In genomic region chr11:8375932-8376331, GRCh38 we compare ENCODE assay signal across 33 cellular contexts.
"Had no signal": no experiment of that assay in that cellular context is flagged by ENCODE, and none has a peak within 500 bp of the region (broad histone marks: within the 10 kb centered on the region; RNA-seq: fewer than 3 reads in every experiment).

No MANE protein-coding gene starts in this region.

- DNase-seq: activated CD4-positive, alpha-beta T cell treated with anti-CD3 and anti-CD28 coated beads for 36 hours; activated CD4-positive, alpha-beta T cell treated with anti-CD3 and anti-CD28 coated beads, Interleukin-2, amount 10 ng/mL, durations not matched to agents 7 days and 5 days; activated CD4-positive, alpha-beta T cell treated with anti-CD3 and anti-CD28 coated beads, Interleukin-2, amount 50 U/mL, for 48 hours; activated CD8-positive, alpha-beta T cell treated with anti-CD3 and anti-CD28 coated beads, Interleukin-2, amount 10 ng/mL, durations not matched to agents 7 days and 5 days; activated gamma-delta T cell treated with Interleukin-2 at 50 U/mL for 16 hours; activated naive CD4-positive, alpha-beta T cell treated with anti-CD3 and anti-CD28 coated beads for 36 hours; activated T-cell treated with anti-CD3 and anti-CD28 coated beads, Interleukin-2, amount 50 U/mL, for 4 hours; body of pancreas; Kasumi-1; MG63; NCI-H1048; NCI-H1436 treated with DMSO at 0.1 percent for 48 hours; NCI-H187; NCI-H2029 treated with DMSO at 0.1 percent for 48 hours; NCI-H2107; NCI-H2171; NCI-H510A; NCI-H526; NCI-H748 treated with DMSO at 0.1 percent for 48 hours; NK-92 treated with Interleukin-12 subunit alpha and Interleukin-12 subunit beta, amount 100 ng/mL, for 24 hours; PC-3; Peyer's patch; RPMI8226; SHP77 treated with DMSO at 0.1 percent for 48 hours; SK-N-SH had no signal

- H3K4me3 Mint-ChIP-seq: activated CD4-positive, alpha-beta T cell treated with anti-CD3 and anti-CD28 coated beads for 36 hours; activated CD4-positive, alpha-beta T cell treated with anti-CD3 and anti-CD28 coated beads, Interleukin-2, amount 10 ng/mL, durations not matched to agents 7 days and 5 days; activated CD8-positive, alpha-beta T cell treated with anti-CD3 and anti-CD28 coated beads, Interleukin-2, amount 10 ng/mL, durations not matched to agents 7 days and 5 days; activated naive CD4-positive, alpha-beta T cell treated with anti-CD3 and anti-CD28 coated beads for 36 hours; activated T-cell treated with anti-CD3 and anti-CD28 coated beads, Interleukin-2, amount 50 U/mL, for 4 hours; activated T-helper 1 cell treated with anti-CD3 and anti-CD28 coated beads, Interleukin-12 subunit alpha, Interleukin-12 subunit beta, Interleukin-2, Interleukin-4 antibody, amounts not matched to agents 30 ng/mL and 10 ng/mL and 1 ng/mL, durations not matched to agents 14 hours and 24 hours and 36 hours; T-helper 1 cell treated with Interleukin-12 subunit alpha and Interleukin-12 subunit beta and Interleukin-4 antibody, amounts not matched to agents 30 μg/mL and 1 μg/mL, for 36 hours; T-helper 2 cell treated with Interferon-gamma antibody and Interleukin-4, amounts not matched to agents 5 μg/mL and 100 μg/mL, for 36 hours had no signal

- H3K9ac ChIP-seq: SK-N-SH had no signal

- H3K4me3 ChIP-seq: adrenal gland, body of pancreas, breast epithelium, MG63, Peyer's patch, SJSA1 had no signal

- H3K4me1 Mint-ChIP-seq: activated CD4-positive, alpha-beta T cell treated with anti-CD3 and anti-CD28 coated beads for 36 hours; activated CD4-positive, alpha-beta T cell treated with anti-CD3 and anti-CD28 coated beads, Interleukin-2, amount 10 ng/mL, durations not matched to agents 7 days and 5 days had no signal

- H3K36me3 Mint-ChIP-seq: activated naive CD4-positive, alpha-beta T cell treated with anti-CD3 and anti-CD28 coated beads, Interleukin-2, amount 50 U/mL, for 72 hours had no signal

- H3K36me3 ChIP-seq: adrenal gland, breast epithelium, MG63, Peyer's patch, SJSA1 had no signal

- H3K27ac Mint-ChIP-seq: activated CD4-positive, alpha-beta T cell treated with anti-CD3 and anti-CD28 coated beads for 36 hours; activated CD4-positive, alpha-beta T cell treated with anti-CD3 and anti-CD28 coated beads, Interleukin-2, amount 10 ng/mL, durations not matched to agents 7 days and 5 days; activated CD8-positive, alpha-beta T cell treated with anti-CD3 and anti-CD28 coated beads, Interleukin-2, amount 10 ng/mL, durations not matched to agents 7 days and 5 days; activated naive CD4-positive, alpha-beta T cell treated with anti-CD3 and anti-CD28 coated beads for 36 hours; activated naive CD4-positive, alpha-beta T cell treated with anti-CD3 and anti-CD28 coated beads, Interleukin-2, amount 50 U/mL, for 72 hours; activated T-helper 1 cell treated with anti-CD3 and anti-CD28 coated beads, Interleukin-12 subunit alpha, Interleukin-12 subunit beta, Interleukin-2, Interleukin-4 antibody, amounts not matched to agents 30 ng/mL and 10 ng/mL and 1 ng/mL, durations not matched to agents 14 hours and 24 hours and 36 hours; T-helper 1 cell treated with Interleukin-12 subunit alpha and Interleukin-12 subunit beta and Interleukin-4 antibody, amounts not matched to agents 30 μg/mL and 1 μg/mL, for 36 hours; T-helper 2 cell treated with Interferon-gamma antibody and Interleukin-4, amounts not matched to agents 5 μg/mL and 100 μg/mL, for 36 hours had no signal

- H3K27ac ChIP-seq: adrenal gland, body of pancreas, breast epithelium, Peyer's patch, SJSA1 had no signal

- H3K4me1 ChIP-seq: adrenal gland, body of pancreas, breast epithelium, Peyer's patch, SJSA1 had no signal

- H3K9me3 ChIP-seq: adrenal gland, body of pancreas, breast epithelium, MG63, Peyer's patch, SJSA1, SK-N-SH had no signal

- H3K27me3 ChIP-seq: adrenal gland, body of pancreas, breast epithelium, MG63, Peyer's patch, SJSA1 had no signal

- H3K9me3 Mint-ChIP-seq: activated CD4-positive, alpha-beta T cell treated with anti-CD3 and anti-CD28 coated beads, Interleukin-2, amount 10 ng/mL, durations not matched to agents 7 days and 5 days; activated naive CD4-positive, alpha-beta T cell treated with anti-CD3 and anti-CD28 coated beads for 36 hours; activated naive CD4-positive, alpha-beta T cell treated with anti-CD3 and anti-CD28 coated beads, Interleukin-2, amount 50 U/mL, for 72 hours; activated T-cell treated with anti-CD3 and anti-CD28 coated beads, Interleukin-2, amount 50 U/mL, for 4 hours; activated T-helper 1 cell treated with anti-CD3 and anti-CD28 coated beads, Interleukin-12 subunit alpha, Interleukin-12 subunit beta, Interleukin-2, Interleukin-4 antibody, amounts not matched to agents 30 ng/mL and 10 ng/mL and 1 ng/mL, durations not matched to agents 14 hours and 24 hours and 36 hours; T-helper 1 cell treated with Interleukin-12 subunit alpha and Interleukin-12 subunit beta and Interleukin-4 antibody, amounts not matched to agents 30 μg/mL and 1 μg/mL, for 36 hours; T-helper 2 cell treated with Interferon-gamma antibody and Interleukin-4, amounts not matched to agents 5 μg/mL and 100 μg/mL, for 36 hours had no signal

- ATAC-seq: activated CD4-positive, alpha-beta T cell treated with anti-CD3 and anti-CD28 coated beads for 36 hours; activated CD4-positive, CD25-positive, alpha-beta regulatory T cell treated with anti-CD3 and anti-CD28 coated beads, Interleukin-2, amount 50 U/mL, for 24 hours; activated CD8-positive, alpha-beta T cell treated with anti-CD3 and anti-CD28 coated beads, Interleukin-2, amount 10 ng/mL, durations not matched to agents 7 days and 5 days; activated naive CD4-positive, alpha-beta T cell treated with anti-CD3 and anti-CD28 coated beads, Interleukin-2, amount 50 U/mL, for 72 hours; activated T-cell treated with anti-CD3 and anti-CD28 coated beads, Interleukin-2, amount 50 U/mL, for 4 hours; body of pancreas; PC-3 had no signal

- H3K4me2 ChIP-seq: SK-N-SH had no signal
